ENCODE assay signal across 10 cellular contexts in the genomic region with DNA sequence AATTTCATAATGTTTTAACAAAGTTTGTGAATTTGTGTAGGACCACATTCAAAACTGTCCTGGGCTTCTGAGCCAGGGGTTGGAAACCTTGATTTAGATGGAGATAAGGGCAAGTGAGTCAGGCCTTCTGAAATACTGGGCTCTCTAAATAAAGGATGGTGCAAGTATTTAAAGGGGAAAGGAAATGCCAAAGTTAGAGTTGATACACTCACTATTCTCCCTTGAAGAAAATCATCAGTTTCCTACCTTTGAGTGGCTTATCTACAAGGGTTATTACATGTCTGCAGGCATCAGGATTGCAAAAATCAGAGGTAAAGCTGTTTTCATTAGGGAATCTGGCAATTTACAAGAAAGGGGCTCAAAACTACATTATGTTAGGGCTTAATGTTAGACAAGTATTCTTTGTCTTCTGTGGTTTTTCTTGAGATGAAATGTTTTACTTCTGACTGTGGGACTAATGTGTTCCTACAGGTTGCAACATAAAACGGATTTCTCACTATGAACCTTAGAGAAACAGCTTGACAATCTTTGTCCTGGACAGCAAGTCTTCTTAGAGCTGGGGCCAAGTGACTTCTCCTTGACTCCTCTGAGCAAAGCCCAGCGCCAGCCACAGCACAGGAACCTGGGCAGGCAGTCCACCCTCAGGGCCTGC. TPM values are rescaled to one million over a fixed set of nuclear protein-coding genes. Genes with fewer than 3 reads are reported as not detected.
A peak's percentile ranks its signal among the peaks of the same experiment; 100 is the strongest.
DNase-seq lines count a peak whose midpoint lies in the region; ATAC-seq and TF ChIP-seq lines count a peak whose summit lies in the region.
"Had no signal": no experiment of that assay in that cellular context is flagged by ENCODE, and none has a peak within 500 bp of the region (broad histone marks: within the 10 kb centered on the region; RNA-seq: fewer than 3 reads in every experiment).

No MANE protein-coding gene starts in this region.

- H3K27me3 ChIP-seq in gastrocnemius medialis (no peaks in the 10 kb centered on the region), thyroid gland (no peaks in the 10 kb centered on the region), gastroesophageal sphincter (no peaks in the 10 kb centered on the region)
- H3K27me3 ChIP-seq: cardiac muscle cell had no signal

- no peaks in the 10 kb centered on the region for H3K36me3 ChIP-seq in gastrocnemius medialis
- H3K36me3 ChIP-seq in thyroid gland = no peaks in the 10 kb centered on the region
- no peaks in the 10 kb centered on the region for H3K36me3 ChIP-seq in gastroesophageal sphincter
- H3K36me3 ChIP-seq: cardiac muscle cell had no signal

- ATAC-seq in central memory CD8-positive, alpha-beta T cell (replicated peaks; ENCODE audit: extremely low read depth, poor library complexity, severe bottlenecking) = no peak
- ATAC-seq in gastrocnemius medialis (peak; percentile 15 to 48), gastroesophageal sphincter (no peak)

- TF ChIP-seq CTCF in RWPE1 (conservative IDR thresholded peaks at IDR 0.05; ENCODE audit: low read depth) (no peak), gastrocnemius medialis (IDR thresholded peaks at IDR 0.05 in 4 of 5, conservative IDR thresholded peaks at IDR 0.05 in 1 of 5) (no peak), thyroid gland (IDR thresholded peaks at IDR 0.05) (no peak), gastroesophageal sphincter (IDR thresholded peaks at IDR 0.05) (no peak)

- H3K4me1 ChIP-seq in gastrocnemius medialis = peaks cover 78 to 87% of the 10 kb centered on the region in 2 donors
- H3K4me1 ChIP-seq in thyroid gland = peaks cover 14 to 25% of the 10 kb centered on the region in 2 donors
- H3K4me1 ChIP-seq in gastroesophageal sphincter = peaks cover 9 to 72% (median 16%) of the 10 kb centered on the region in 3 donors

- no peaks in the 10 kb centered on the region for H3K9me3 Mint-ChIP-seq in activated CD4-positive, alpha-beta T cell treated with anti-CD3 and anti-CD28 coated beads, Interleukin-2, amount 10 ng/mL, durations not matched to agents 24 days and 14 days
- no peaks in the 10 kb centered on the region for H3K9me3 Mint-ChIP-seq in central memory CD8-positive, alpha-beta T cell
- peaks cover 2% of the 10 kb centered on the region for H3K9me3 Mint-ChIP-seq in activated naive CD4-positive, alpha-beta T cell treated with anti-CD3 and anti-CD28 coated beads, Interleukin-2, amount 10 ng/mL, durations not matched to agents 7 days and 5 days

- no peak for DNase-seq in activated CD4-positive, alpha-beta T cell treated with anti-CD3 and anti-CD28 coated beads, Interleukin-2, amount 10 ng/mL, durations not matched to agents 24 days and 14 days
- no peak for DNase-seq in activated CD4-positive, alpha-beta T cell treated with anti-CD3 and anti-CD28 coated beads, Interleukin-2, amount 50 U/mL, for 48 hours
- DNase-seq in RWPE1 (ENCODE audit: low spot score) = peak; percentile 17
- no peak for DNase-seq in central memory CD8-positive, alpha-beta T cell (ENCODE audit: low spot score in 2 of 2)
- peak in 1 of 2 donors; percentile 39 for DNase-seq in gastrocnemius medialis
- DNase-seq in activated naive CD4-positive, alpha-beta T cell treated with anti-CD3 and anti-CD28 coated beads, Interleukin-2, amount 10 ng/mL, durations not matched to agents 7 days and 5 days = no peak
- DNase-seq in thyroid gland = no peak
- DNase-seq: DMS79 had no signal

- H3K9me3 ChIP-seq in gastrocnemius medialis (no peaks in the 10 kb centered on the region), thyroid gland (no peaks in the 10 kb centered on the region), gastroesophageal sphincter (no peaks in the 10 kb centered on the region)

- H3K4me3 Mint-ChIP-seq in activated CD4-positive, alpha-beta T cell treated with anti-CD3 and anti-CD28 coated beads, Interleukin-2, amount 10 ng/mL, durations not matched to agents 24 days and 14 days = no peak overlapping the region
- no peak overlapping the region for H3K4me3 Mint-ChIP-seq in central memory CD8-positive, alpha-beta T cell
- no peak overlapping the region for H3K4me3 Mint-ChIP-seq in activated naive CD4-positive, alpha-beta T cell treated with anti-CD3 and anti-CD28 coated beads, Interleukin-2, amount 10 ng/mL, durations not matched to agents 7 days and 5 days

- TF ChIP-seq EP300 in gastroesophageal sphincter (IDR thresholded peaks at IDR 0.05) = no peak

- POLR2A ChIA-PET in RWPE1 (lab: Yijun Ruan, JAX; ENCODE audit: low non-redundant PET) = no interaction called here

- 93 to 98% methylated on average over 2 of the region's 2 CpGs for WGBS in thyroid gland, 2 donors
- 83 to 100% methylated on average over 1 to 2 of the region's 2 CpGs for WGBS in gastroesophageal sphincter (ENCODE audit: low coverage in 1 of 2), 2 donors

- TF ChIP-seq POLR2A in gastrocnemius medialis (IDR thresholded peaks at IDR 0.05) = no peak
- TF ChIP-seq POLR2A in thyroid gland (IDR thresholded peaks at IDR 0.05) = no peak
- TF ChIP-seq POLR2A in gastroesophageal sphincter (IDR thresholded peaks at IDR 0.05) = no peak

- no peak overlapping the region for H3K4me3 ChIP-seq in gastrocnemius medialis
- H3K4me3 ChIP-seq in thyroid gland (replicated peaks in 1 of 3) = no peak overlapping the region
- no peak overlapping the region for H3K4me3 ChIP-seq in gastroesophageal sphincter
- H3K4me3 ChIP-seq: cardiac muscle cell had no signal

- no peaks in the 10 kb centered on the region for H3K27me3 Mint-ChIP-seq in activated CD4-positive, alpha-beta T cell treated with anti-CD3 and anti-CD28 coated beads, Interleukin-2, amount 10 ng/mL, durations not matched to agents 24 days and 14 days
- no peaks in the 10 kb centered on the region for H3K27me3 Mint-ChIP-seq in central memory CD8-positive, alpha-beta T cell
- no peaks in the 10 kb centered on the region for H3K27me3 Mint-ChIP-seq in activated naive CD4-positive, alpha-beta T cell treated with anti-CD3 and anti-CD28 coated beads, Interleukin-2, amount 10 ng/mL, durations not matched to agents 7 days and 5 days

- CTCF ChIA-PET in RWPE1 (lab: Yijun Ruan, JAX) = interaction anchor here (0.7 kb wide), 1 partner anchor 454 kb away, joined by 3 read pairs; no protein-coding TSS in a partner anchor
- CTCF ChIA-PET in activated naive CD4-positive, alpha-beta T cell treated with anti-CD3 and anti-CD28 coated beads, Interleukin-2, amount 10 ng/mL, durations not matched to agents 7 days and 5 days (lab: Charles Lee) = no interaction called here

- in situ Hi-C loops in gastrocnemius medialis (cut with MboI; ENCODE audit: low sequenced_read_pairs in 4 of 4) = no loop called here

- no peak overlapping the region for H3K27ac ChIP-seq in RWPE1
- peak overlapping the region; percentile 76 to 91 (median 90) for H3K27ac ChIP-seq in gastrocnemius medialis
- H3K27ac ChIP-seq in thyroid gland = no peak overlapping the region
- H3K27ac ChIP-seq in gastroesophageal sphincter = no peak overlapping the region
- H3K27ac ChIP-seq: cardiac muscle cell had no signal

- H3K27ac Mint-ChIP-seq in activated CD4-positive, alpha-beta T cell treated with anti-CD3 and anti-CD28 coated beads, Interleukin-2, amount 10 ng/mL, durations not matched to agents 24 days and 14 days = peak overlapping the region; percentile 19
- H3K27ac Mint-ChIP-seq in central memory CD8-positive, alpha-beta T cell (ENCODE audit: low read depth) = peak overlapping the region; percentile 16
- no peak overlapping the region for H3K27ac Mint-ChIP-seq in activated naive CD4-positive, alpha-beta T cell treated with anti-CD3 and anti-CD28 coated beads, Interleukin-2, amount 10 ng/mL, durations not matched to agents 7 days and 5 days

- H3K4me1 Mint-ChIP-seq in activated CD4-positive, alpha-beta T cell treated with anti-CD3 and anti-CD28 coated beads, Interleukin-2, amount 10 ng/mL, durations not matched to agents 24 days and 14 days = peaks cover 29% of the 10 kb centered on the region
- peaks cover 64% of the 10 kb centered on the region for H3K4me1 Mint-ChIP-seq in central memory CD8-positive, alpha-beta T cell
- H3K4me1 Mint-ChIP-seq in activated naive CD4-positive, alpha-beta T cell treated with anti-CD3 and anti-CD28 coated beads, Interleukin-2, amount 10 ng/mL, durations not matched to agents 7 days and 5 days = peaks cover 16% of the 10 kb centered on the region

- peaks cover 10% of the 10 kb centered on the region for H3K36me3 Mint-ChIP-seq in activated CD4-positive, alpha-beta T cell treated with anti-CD3 and anti-CD28 coated beads, Interleukin-2, amount 10 ng/mL, durations not matched to agents 24 days and 14 days (ENCODE audit: low read depth)
- H3K36me3 Mint-ChIP-seq in central memory CD8-positive, alpha-beta T cell (ENCODE audit: insufficient read depth) = peaks cover 6% of the 10 kb centered on the region
- peaks cover 14% of the 10 kb centered on the region for H3K36me3 Mint-ChIP-seq in activated naive CD4-positive, alpha-beta T cell treated with anti-CD3 and anti-CD28 coated beads, Interleukin-2, amount 10 ng/mL, durations not matched to agents 7 days and 5 days

- intact Hi-C loops in activated CD4-positive, alpha-beta T cell treated with anti-CD3 and anti-CD28 coated beads, Interleukin-2, amount 10 ng/mL, durations not matched to agents 24 days and 14 days (cut with micrococcal nuclease) = no loop called here
- intact Hi-C loops in gastrocnemius medialis (cut with DNase I; ENCODE audit: low total_unique reads) (no loop called here), thyroid gland (cut with DNase I) (no loop called here)

RNA-seq across cellular contexts. Expression of a gene that starts 31.1 kb away (rescaled TPM):
- total RNA-seq in activated CD4-positive, alpha-beta T cell treated with anti-CD3 and anti-CD28 coated beads, Interleukin-2, amount 10 ng/mL, durations not matched to agents 24 days and 14 days = not detected in 2 replicates
- total RNA-seq in gastrocnemius medialis = not detected
- not detected for total RNA-seq in thyroid gland
- total RNA-seq in gastroesophageal sphincter = not detected
- total RNA-seq: cardiac muscle cell had no signal

Comparison
In these comparisons a context has a peak if more than half of its experiments do, and no peak if none do; other contexts are left out.
1. H3K27ac ChIP-seq: peak in gastrocnemius medialis (4 of 4); none in RWPE1 (single experiment), thyroid gland (0 of 3) and gastroesophageal sphincter (0 of 4).
2. ATAC-seq: peak in gastrocnemius medialis (2 of 2); none in central memory CD8-positive, alpha-beta T cell (single experiment) and gastroesophageal sphincter (single experiment).